Comparison of ENCODE assay signal across 2 cellular contexts in the genomic region with DNA sequence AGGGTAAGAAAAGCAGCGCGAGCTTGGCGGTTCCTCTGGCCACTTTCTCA.
TF ChIP-seq lines count a peak whose summit lies in the region.

A gene (plus strand): TSS at position 42 of the 50 bp plus-strand sequence. CDS start 2,387 bp downstream, outside the sequence.

TF ChIP-seq in GM23338, 12 proteins besides CTCF, POLR2A, EP300 and RAD21 (continued from another document):
- TF ChIP-seq NANOG (IDR thresholded peaks at IDR 0.05; ENCODE audit: borderline replicate concordance) (no peak), EZH2 (IDR thresholded peaks at IDR 0.05; ENCODE audit: low read depth, unreplicated experiment) (no peak), ZNF331 (CRISPR knock-in tag; IDR thresholded peaks at IDR 0.05; ENCODE audit: low read depth) (no peak), JUNB (IDR thresholded peaks at IDR 0.05; ENCODE audit: unreplicated experiment) (no peak), EZH2phosphoT487 (IDR thresholded peaks at IDR 0.05; ENCODE audit: unreplicated experiment) (no peak)
- TF ChIP-seq, protein P1, sequence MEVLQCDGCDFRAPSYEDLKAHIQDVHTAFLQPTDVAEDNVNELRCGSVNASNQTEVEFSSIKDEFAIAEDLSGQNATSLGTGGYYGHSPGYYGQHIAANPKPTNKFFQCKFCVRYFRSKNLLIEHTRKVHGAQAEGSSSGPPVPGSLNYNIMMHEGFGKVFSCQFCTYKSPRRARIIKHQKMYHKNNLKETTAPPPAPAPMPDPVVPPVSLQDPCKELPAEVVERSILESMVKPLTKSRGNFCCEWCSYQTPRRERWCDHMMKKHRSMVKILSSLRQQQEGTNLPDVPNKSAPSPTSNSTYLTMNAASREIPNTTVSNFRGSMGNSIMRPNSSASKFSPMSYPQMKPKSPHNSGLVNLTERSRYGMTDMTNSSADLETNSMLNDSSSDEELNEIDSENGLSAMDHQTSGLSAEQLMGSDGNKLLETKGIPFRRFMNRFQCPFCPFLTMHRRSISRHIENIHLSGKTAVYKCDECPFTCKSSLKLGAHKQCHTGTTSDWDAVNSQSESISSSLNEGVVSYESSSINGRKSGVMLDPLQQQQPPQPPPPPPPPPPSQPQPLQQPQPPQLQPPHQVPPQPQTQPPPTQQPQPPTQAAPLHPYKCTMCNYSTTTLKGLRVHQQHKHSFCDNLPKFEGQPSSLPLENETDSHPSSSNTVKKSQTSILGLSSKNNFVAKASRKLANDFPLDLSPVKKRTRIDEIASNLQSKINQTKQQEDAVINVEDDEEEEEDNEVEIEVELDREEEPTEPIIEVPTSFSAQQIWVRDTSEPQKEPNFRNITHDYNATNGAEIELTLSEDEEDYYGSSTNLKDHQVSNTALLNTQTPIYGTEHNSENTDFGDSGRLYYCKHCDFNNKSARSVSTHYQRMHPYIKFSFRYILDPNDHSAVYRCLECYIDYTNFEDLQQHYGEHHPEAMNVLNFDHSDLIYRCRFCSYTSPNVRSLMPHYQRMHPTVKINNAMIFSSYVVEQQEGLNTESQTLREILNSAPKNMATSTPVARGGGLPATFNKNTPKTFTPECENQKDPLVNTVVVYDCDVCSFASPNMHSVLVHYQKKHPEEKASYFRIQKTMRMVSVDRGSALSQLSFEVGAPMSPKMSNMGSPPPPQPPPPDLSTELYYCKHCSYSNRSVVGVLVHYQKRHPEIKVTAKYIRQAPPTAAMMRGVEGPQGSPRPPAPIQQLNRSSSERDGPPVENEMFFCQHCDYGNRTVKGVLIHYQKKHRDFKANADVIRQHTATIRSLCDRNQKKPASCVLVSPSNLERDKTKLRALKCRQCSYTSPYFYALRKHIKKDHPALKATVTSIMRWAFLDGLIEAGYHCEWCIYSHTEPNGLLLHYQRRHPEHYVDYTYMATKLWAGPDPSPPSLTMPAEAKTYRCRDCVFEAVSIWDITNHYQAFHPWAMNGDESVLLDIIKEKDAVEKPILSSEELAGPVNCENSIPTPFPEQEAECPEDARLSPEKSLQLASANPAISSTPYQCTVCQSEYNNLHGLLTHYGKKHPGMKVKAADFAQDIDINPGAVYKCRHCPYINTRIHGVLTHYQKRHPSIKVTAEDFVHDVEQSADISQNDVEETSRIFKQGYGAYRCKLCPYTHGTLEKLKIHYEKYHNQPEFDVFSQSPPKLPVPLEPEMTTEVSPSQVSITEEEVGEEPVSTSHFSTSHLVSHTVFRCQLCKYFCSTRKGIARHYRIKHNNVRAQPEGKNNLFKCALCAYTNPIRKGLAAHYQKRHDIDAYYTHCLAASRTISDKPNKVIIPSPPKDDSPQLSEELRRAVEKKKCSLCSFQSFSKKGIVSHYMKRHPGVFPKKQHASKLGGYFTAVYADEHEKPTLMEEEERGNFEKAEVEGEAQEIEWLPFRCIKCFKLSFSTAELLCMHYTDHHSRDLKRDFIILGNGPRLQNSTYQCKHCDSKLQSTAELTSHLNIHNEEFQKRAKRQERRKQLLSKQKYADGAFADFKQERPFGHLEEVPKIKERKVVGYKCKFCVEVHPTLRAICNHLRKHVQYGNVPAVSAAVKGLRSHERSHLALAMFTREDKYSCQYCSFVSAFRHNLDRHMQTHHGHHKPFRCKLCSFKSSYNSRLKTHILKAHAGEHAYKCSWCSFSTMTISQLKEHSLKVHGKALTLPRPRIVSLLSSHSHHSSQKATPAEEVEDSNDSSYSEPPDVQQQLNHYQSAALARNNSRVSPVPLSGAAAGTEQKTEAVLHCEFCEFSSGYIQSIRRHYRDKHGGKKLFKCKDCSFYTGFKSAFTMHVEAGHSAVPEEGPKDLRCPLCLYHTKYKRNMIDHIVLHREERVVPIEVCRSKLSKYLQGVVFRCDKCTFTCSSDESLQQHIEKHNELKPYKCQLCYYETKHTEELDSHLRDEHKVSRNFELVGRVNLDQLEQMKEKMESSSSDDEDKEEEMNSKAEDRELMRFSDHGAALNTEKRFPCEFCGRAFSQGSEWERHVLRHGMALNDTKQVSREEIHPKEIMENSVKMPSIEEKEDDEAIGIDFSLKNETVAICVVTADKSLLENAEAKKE (CRISPR knock-in tag; IDR thresholded peaks at IDR 0.05) = no peak
- TF ChIP-seq, protein P2, sequence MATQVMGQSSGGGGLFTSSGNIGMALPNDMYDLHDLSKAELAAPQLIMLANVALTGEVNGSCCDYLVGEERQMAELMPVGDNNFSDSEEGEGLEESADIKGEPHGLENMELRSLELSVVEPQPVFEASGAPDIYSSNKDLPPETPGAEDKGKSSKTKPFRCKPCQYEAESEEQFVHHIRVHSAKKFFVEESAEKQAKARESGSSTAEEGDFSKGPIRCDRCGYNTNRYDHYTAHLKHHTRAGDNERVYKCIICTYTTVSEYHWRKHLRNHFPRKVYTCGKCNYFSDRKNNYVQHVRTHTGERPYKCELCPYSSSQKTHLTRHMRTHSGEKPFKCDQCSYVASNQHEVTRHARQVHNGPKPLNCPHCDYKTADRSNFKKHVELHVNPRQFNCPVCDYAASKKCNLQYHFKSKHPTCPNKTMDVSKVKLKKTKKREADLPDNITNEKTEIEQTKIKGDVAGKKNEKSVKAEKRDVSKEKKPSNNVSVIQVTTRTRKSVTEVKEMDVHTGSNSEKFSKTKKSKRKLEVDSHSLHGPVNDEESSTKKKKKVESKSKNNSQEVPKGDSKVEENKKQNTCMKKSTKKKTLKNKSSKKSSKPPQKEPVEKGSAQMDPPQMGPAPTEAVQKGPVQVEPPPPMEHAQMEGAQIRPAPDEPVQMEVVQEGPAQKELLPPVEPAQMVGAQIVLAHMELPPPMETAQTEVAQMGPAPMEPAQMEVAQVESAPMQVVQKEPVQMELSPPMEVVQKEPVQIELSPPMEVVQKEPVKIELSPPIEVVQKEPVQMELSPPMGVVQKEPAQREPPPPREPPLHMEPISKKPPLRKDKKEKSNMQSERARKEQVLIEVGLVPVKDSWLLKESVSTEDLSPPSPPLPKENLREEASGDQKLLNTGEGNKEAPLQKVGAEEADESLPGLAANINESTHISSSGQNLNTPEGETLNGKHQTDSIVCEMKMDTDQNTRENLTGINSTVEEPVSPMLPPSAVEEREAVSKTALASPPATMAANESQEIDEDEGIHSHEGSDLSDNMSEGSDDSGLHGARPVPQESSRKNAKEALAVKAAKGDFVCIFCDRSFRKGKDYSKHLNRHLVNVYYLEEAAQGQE (IDR thresholded peaks at IDR 0.05; ENCODE audit: unreplicated experiment) = no peak

TF ChIP-seq in K562, 482 proteins besides CTCF, POLR2A, EP300 and RAD21:
- TF ChIP-seq, protein P3, sequence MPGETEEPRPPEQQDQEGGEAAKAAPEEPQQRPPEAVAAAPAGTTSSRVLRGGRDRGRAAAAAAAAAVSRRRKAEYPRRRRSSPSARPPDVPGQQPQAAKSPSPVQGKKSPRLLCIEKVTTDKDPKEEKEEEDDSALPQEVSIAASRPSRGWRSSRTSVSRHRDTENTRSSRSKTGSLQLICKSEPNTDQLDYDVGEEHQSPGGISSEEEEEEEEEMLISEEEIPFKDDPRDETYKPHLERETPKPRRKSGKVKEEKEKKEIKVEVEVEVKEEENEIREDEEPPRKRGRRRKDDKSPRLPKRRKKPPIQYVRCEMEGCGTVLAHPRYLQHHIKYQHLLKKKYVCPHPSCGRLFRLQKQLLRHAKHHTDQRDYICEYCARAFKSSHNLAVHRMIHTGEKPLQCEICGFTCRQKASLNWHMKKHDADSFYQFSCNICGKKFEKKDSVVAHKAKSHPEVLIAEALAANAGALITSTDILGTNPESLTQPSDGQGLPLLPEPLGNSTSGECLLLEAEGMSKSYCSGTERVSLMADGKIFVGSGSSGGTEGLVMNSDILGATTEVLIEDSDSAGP (CRISPR knock-in tag; IDR thresholded peaks at IDR 0.05) = no peak
- 0 out of 2 replicates have a peak, but pooled peaks have one; percentile 1 for TF ChIP-seq L3MBTL2 (IDR thresholded peaks at IDR 0.05)
